ENCODE assay signal across 25 cellular contexts in the genomic region with DNA sequence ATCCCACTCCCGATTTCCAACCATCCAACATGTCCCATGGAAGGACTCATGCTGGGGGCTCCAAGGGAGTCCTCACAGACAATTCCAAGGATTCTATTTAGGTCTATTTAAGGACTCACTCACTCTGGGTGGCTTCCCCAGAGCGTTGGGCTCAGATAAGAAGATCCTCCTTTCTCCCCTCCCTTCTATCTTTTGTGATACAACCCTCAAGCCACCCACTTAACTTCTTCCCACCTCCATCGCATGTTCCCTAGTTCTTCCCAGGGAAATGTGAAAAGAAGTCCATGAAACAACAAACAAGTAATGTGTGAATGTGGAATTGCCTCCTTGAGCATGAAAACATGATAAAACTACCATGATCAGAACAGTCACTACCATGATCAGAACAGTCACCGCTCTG. TPM values are rescaled to one million over a fixed set of nuclear protein-coding genes. Genes with fewer than 3 reads are reported as not detected.
DNase-seq lines count a peak whose midpoint lies in the region; ATAC-seq and TF ChIP-seq lines count a peak whose summit lies in the region.
"Had no signal": no experiment of that assay in that cellular context is flagged by ENCODE, and none has a peak within 500 bp of the region (broad histone marks: within the 10 kb centered on the region; RNA-seq: fewer than 3 reads in every experiment).

No MANE protein-coding gene starts in this region.

- H3K36me3 ChIP-seq in psoas muscle (ENCODE audit: insufficient read depth in 1 of 2, low read depth in 1 of 2), result peaks cover 0 to 16% of the 10 kb centered on the region in 2 donors
- H3K36me3 ChIP-seq in tibial artery, result peaks cover 11 to 23% (median 23%) of the 10 kb centered on the region in 3 donors

- peaks cover 2% of the 10 kb centered on the region for H3K36me3 Mint-ChIP-seq in activated naive CD4-positive, alpha-beta T cell treated with anti-CD3 and anti-CD28 coated beads for 36 hours (ENCODE audit: low read depth)
- H3K36me3 Mint-ChIP-seq: activated naive CD4-positive, alpha-beta T cell treated with anti-CD3 and anti-CD28 coated beads, Interleukin-2, amount 50 U/mL, for 24 hours had no signal

- H3K27ac Mint-ChIP-seq in activated naive CD4-positive, alpha-beta T cell treated with anti-CD3 and anti-CD28 coated beads for 36 hours, result no peak overlapping the region
- H3K27ac Mint-ChIP-seq: activated CD4-positive, alpha-beta T cell treated with anti-CD3 and anti-CD28 coated beads for 36 hours; activated CD8-positive, alpha-beta T cell treated with anti-CD3 and anti-CD28 coated beads for 36 hours; activated naive CD4-positive, alpha-beta T cell treated with anti-CD3 and anti-CD28 coated beads, Interleukin-2, amount 50 U/mL, for 24 hours; activated T-helper 17 cell treated with anti-CD3 and anti-CD28 coated beads, Interleukin-2, amount 50 U/mL, for 72 hours; H9; mesothelial cell of epicardium had no signal

- no peak overlapping the region for H3K4me3 Mint-ChIP-seq in activated naive CD4-positive, alpha-beta T cell treated with anti-CD3 and anti-CD28 coated beads for 36 hours
- H3K4me3 Mint-ChIP-seq: activated CD4-positive, alpha-beta T cell treated with anti-CD3 and anti-CD28 coated beads for 36 hours; activated CD8-positive, alpha-beta T cell treated with anti-CD3 and anti-CD28 coated beads for 36 hours; activated naive CD4-positive, alpha-beta T cell treated with anti-CD3 and anti-CD28 coated beads, Interleukin-2, amount 50 U/mL, for 24 hours; activated T-helper 17 cell treated with anti-CD3 and anti-CD28 coated beads, Interleukin-2, amount 50 U/mL, for 72 hours; H9; mesothelial cell of epicardium had no signal

- H3K27ac ChIP-seq in HL-60 (replicated peaks), result peak overlapping the region; percentile 75
- peak overlapping the region; percentile 61 for H3K27ac ChIP-seq in cingulate gyrus (ENCODE audit: low read depth, low read length)
- H3K27ac ChIP-seq in psoas muscle, result peak overlapping the region; percentile 25
- H3K27ac ChIP-seq in tibial artery, result peak overlapping the region; percentile 14 to 60
- H3K27ac ChIP-seq: epithelial cell of prostate had no signal

- no peak for DNase-seq in HL-60 (ENCODE audit: low read depth in 1 of 2, low spot score in 1 of 2)
- DNase-seq in psoas muscle, result no peak
- DNase-seq in tibial artery, result no peak
- DNase-seq in activated naive CD4-positive, alpha-beta T cell treated with anti-CD3 and anti-CD28 coated beads for 36 hours, result no peak
- no peak for DNase-seq in NCI-H187 (lab: John Stamatoyannopoulos, UW)
- no peak for DNase-seq in NOMO-1 treated with DMSO at 0.1 percent for 48 hours (lab: John Stamatoyannopoulos, UW; ENCODE audit: unreplicated experiment)
- DNase-seq: activated CD4-positive, alpha-beta T cell treated with anti-CD3 and anti-CD28 coated beads for 36 hours; activated CD8-positive, alpha-beta T cell treated with anti-CD3 and anti-CD28 coated beads for 36 hours; anterior cingulate cortex; BE2C; effector memory CD4-positive, alpha-beta T cell; EL; glutamatergic neuron; H9; NCI-H82; SIG-M5; stimulated activated CD4-positive, alpha-beta T cell treated with anti-CD3 and anti-CD28 coated beads, Interleukin-12 subunit alpha, Interleukin-12 subunit beta, amount 100 ng/mL, for 4 hours; stimulated activated CD4-positive, alpha-beta T cell treated with anti-CD3 and anti-CD28 coated beads, Interleukin-4, amount 100 ng/mL, for 1 hour; SW 1271 had no signal

- H3K27me3 Mint-ChIP-seq in activated naive CD4-positive, alpha-beta T cell treated with anti-CD3 and anti-CD28 coated beads for 36 hours (ENCODE audit: low read depth), result no peaks in the 10 kb centered on the region
- H3K27me3 Mint-ChIP-seq: activated CD4-positive, alpha-beta T cell treated with anti-CD3 and anti-CD28 coated beads for 36 hours; activated CD8-positive, alpha-beta T cell treated with anti-CD3 and anti-CD28 coated beads for 36 hours; activated naive CD4-positive, alpha-beta T cell treated with anti-CD3 and anti-CD28 coated beads, Interleukin-2, amount 50 U/mL, for 24 hours; activated T-helper 17 cell treated with anti-CD3 and anti-CD28 coated beads, Interleukin-2, amount 50 U/mL, for 72 hours had no signal

- TF ChIP-seq CTCF in HL-60 (IDR thresholded peaks at IDR 0.05; ENCODE audit: insufficient read depth, low read length) (no peak), psoas muscle (IDR thresholded peaks at IDR 0.05) (no peak), tibial artery (IDR thresholded peaks at IDR 0.05) (no peak)

- H3K27me3 ChIP-seq in HL-60 (ENCODE audit: insufficient read depth, poor library complexity, severe bottlenecking) (no peaks in the 10 kb centered on the region), psoas muscle (ENCODE audit: insufficient read depth in 3 of 3, low read length in 2 of 3) (no peaks in the 10 kb centered on the region), tibial artery (no peaks in the 10 kb centered on the region)
- H3K27me3 ChIP-seq: BE2C had no signal

- ATAC-seq in psoas muscle, result no peak
- ATAC-seq: activated CD4-positive, alpha-beta T cell treated with anti-CD3 and anti-CD28 coated beads for 36 hours; activated CD8-positive, alpha-beta T cell treated with anti-CD3 and anti-CD28 coated beads for 36 hours; activated T-helper 17 cell treated with anti-CD3 and anti-CD28 coated beads, Interleukin-2, amount 50 U/mL, for 72 hours; sciatic nerve had no signal

- H3K4me1 Mint-ChIP-seq in activated naive CD4-positive, alpha-beta T cell treated with anti-CD3 and anti-CD28 coated beads for 36 hours (ENCODE audit: low read depth), result no peaks in the 10 kb centered on the region
- H3K4me1 Mint-ChIP-seq: activated CD4-positive, alpha-beta T cell treated with anti-CD3 and anti-CD28 coated beads for 36 hours; activated naive CD4-positive, alpha-beta T cell treated with anti-CD3 and anti-CD28 coated beads, Interleukin-2, amount 50 U/mL, for 24 hours; activated T-helper 17 cell treated with anti-CD3 and anti-CD28 coated beads, Interleukin-2, amount 50 U/mL, for 72 hours had no signal

- intact Hi-C loops in psoas muscle (cut with DNase I) (no loop called here), tibial artery (cut with DNase I; ENCODE audit: low total_unique reads) (no loop called here)
- intact Hi-C loops in activated naive CD4-positive, alpha-beta T cell treated with anti-CD3 and anti-CD28 coated beads for 36 hours (cut with micrococcal nuclease), result no loop called here

- H3K4me3 ChIP-seq in HL-60 (replicated peaks; ENCODE audit: insufficient read depth, low read length) (no peak overlapping the region), psoas muscle (no peak overlapping the region), tibial artery (no peak overlapping the region)

- H3K4me1 ChIP-seq in psoas muscle (peaks cover 39% of the 10 kb centered on the region), tibial artery (peaks cover 0 to 57% (median 34%) of the 10 kb centered on the region in 4 donors)
- H3K4me1 ChIP-seq: BE2C had no signal

- no peaks in the 10 kb centered on the region for H3K9me3 ChIP-seq in psoas muscle
- no peaks in the 10 kb centered on the region for H3K9me3 ChIP-seq in tibial artery
- H3K9me3 ChIP-seq: BE2C had no signal

- CTCF ChIA-PET in activated naive CD4-positive, alpha-beta T cell treated with anti-CD3 and anti-CD28 coated beads for 36 hours (lab: Charles Lee), result interaction anchor here (1.6 kb wide), 1 partner anchor 60 kb away, joined by 3 read pairs; no protein-coding TSS in a partner anchor

- 93 to 100% (median 97%) methylated on average over 4 of the region's 4 CpGs for WGBS in psoas muscle, 3 donors

- H3K9me3 Mint-ChIP-seq in activated naive CD4-positive, alpha-beta T cell treated with anti-CD3 and anti-CD28 coated beads for 36 hours, result no peaks in the 10 kb centered on the region
- H3K9me3 Mint-ChIP-seq: activated CD8-positive, alpha-beta T cell treated with anti-CD3 and anti-CD28 coated beads for 36 hours; activated naive CD4-positive, alpha-beta T cell treated with anti-CD3 and anti-CD28 coated beads, Interleukin-2, amount 50 U/mL, for 24 hours; activated T-helper 17 cell treated with anti-CD3 and anti-CD28 coated beads, Interleukin-2, amount 50 U/mL, for 72 hours; H9 had no signal

RNA-seq across cellular contexts. Expression of gene INSR, which starts 29.4 kb away (rescaled TPM):
- total RNA-seq in psoas muscle, result 10 to 100 TPM; 48.5 to 95.1 (median 66.3) TPM
- polyA plus RNA-seq in psoas muscle, result 10 to 100 TPM in 2 of 3 donors, 1 to 10 TPM in 1; 3.7 to 13.7 (median 11.4) TPM
- total RNA-seq in activated naive CD4-positive, alpha-beta T cell treated with anti-CD3 and anti-CD28 coated beads for 36 hours, result 1 to 10 TPM; 3.7 to 3.9 TPM

Comparison
In these comparisons a context has a peak if more than half of its experiments do, and no peak if none do; other contexts are left out.
1. H3K27ac ChIP-seq: peak in every context shown above with its lines; median percentile 75 in HL-60; 61 in cingulate gyrus; 37 in tibial artery; 25 in psoas muscle.
2. RNA of gene INSR, which starts 29.4 kb away (total RNA-seq): 48.5 to 95.1 TPM in psoas muscle; 3.7 to 3.9 TPM in activated naive CD4-positive, alpha-beta T cell treated with anti-CD3 and anti-CD28 coated beads for 36 hours; every median in the first group is over 10 times any median in the second.